Comparison of ENCODE assay signal across 16 cellular contexts in the genomic region with DNA sequence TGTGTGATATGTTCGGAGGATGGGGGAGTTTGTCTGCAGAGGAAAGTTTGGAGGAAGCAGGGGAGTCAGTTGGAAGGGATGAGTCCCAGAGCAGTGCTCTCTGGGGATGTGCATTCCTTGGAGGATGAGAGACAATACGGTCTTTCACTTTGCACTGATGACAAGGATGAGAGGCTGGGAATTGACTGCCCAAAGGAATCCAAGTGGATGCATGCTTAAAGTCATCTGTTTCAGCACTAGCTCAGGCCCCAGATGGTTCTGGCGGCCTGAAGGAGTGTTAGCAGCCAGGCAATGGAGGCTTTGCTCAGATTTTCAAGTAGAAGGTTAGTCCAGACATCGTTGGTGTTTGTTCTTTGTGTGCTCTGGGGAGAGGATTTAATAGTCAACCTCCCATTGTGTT.
DNase-seq lines count a peak whose midpoint lies in the region; ATAC-seq and TF ChIP-seq lines count a peak whose summit lies in the region.
"Had no signal": no experiment of that assay in that cellular context is flagged by ENCODE, and none has a peak within 500 bp of the region (broad histone marks: within the 10 kb centered on the region; RNA-seq: fewer than 3 reads in every experiment).

No MANE protein-coding gene starts in this region.

- ATAC-seq in stimulated activated naive CD8-positive, alpha-beta T cell treated with anti-CD3 and anti-CD28 coated beads, Interleukin-15, amount 100 ng/mL, for 72 hours = no peak

- H3K4me1 ChIP-seq in mammary epithelial cell (ENCODE audit: insufficient read depth, low read length) (peaks cover 45% of the 10 kb centered on the region), subcutaneous abdominal adipose tissue (ENCODE audit: control insufficient read depth in 5 of 5, insufficient read depth in 5 of 5, low read length in 5 of 5) (peaks cover 5 to 74% (median 70%) of the 10 kb centered on the region in 5 donors)

- BruUV-seq in mammary epithelial cell (replicated peaks; lab: Mats Ljungman, UMichigan) = no TSS peak

- H3K36me3 ChIP-seq in mammary epithelial cell (ENCODE audit: insufficient read depth, low read length) (peaks cover 16% of the 10 kb centered on the region), subcutaneous abdominal adipose tissue (ENCODE audit: control insufficient read depth in 5 of 5, insufficient read depth in 5 of 5, low read length in 5 of 5) (peaks cover 7 to 12% (median 10%) of the 10 kb centered on the region in 5 donors), H7 (replicated peaks; ENCODE audit: control insufficient read depth, insufficient read depth, low read length) (no peaks in the 10 kb centered on the region)

- dilution Hi-C loops in mammary epithelial cell (cut with HindIII; ENCODE audit: low sequenced_read_pairs) = loop anchor here (5.0 kb wide), 1 partner anchor 78 kb away; no protein-coding TSS in a partner anchor

- CTCF ChIA-PET in mammary epithelial cell (lab: Charles Lee; ENCODE audit: low non-redundant PET) = no interaction called here

- no peak overlapping the region for H2AFZ ChIP-seq in mammary epithelial cell (ENCODE audit: low read depth, low read length)

- 28% methylated on average over 3 of the region's 4 CpGs for WGBS in mammary epithelial cell (ENCODE audit: low coverage, missing lambda C conversion rate)

- no peaks in the 10 kb centered on the region for H3K4me1 Mint-ChIP-seq in HFFc6 (ENCODE audit: low read depth)
- H3K4me1 Mint-ChIP-seq in stimulated activated naive CD8-positive, alpha-beta T cell treated with anti-CD3 and anti-CD28 coated beads, Interleukin-15, amount 100 ng/mL, for 72 hours = no peaks in the 10 kb centered on the region
- H3K4me1 Mint-ChIP-seq: activated CD4-positive, alpha-beta T cell treated with anti-CD3 and anti-CD28 coated beads, Interleukin-2, amount 10 ng/mL, durations not matched to agents 24 days and 14 days; CD4-positive, alpha-beta memory T cell had no signal

- H3K4me2 ChIP-seq in mammary epithelial cell (ENCODE audit: insufficient read depth, low read depth, low read length) = no peak overlapping the region

- H3K4me3 ChIP-seq in mammary epithelial cell (replicated peaks in 1 of 3; ENCODE audit: insufficient read depth in 1 of 3, low read depth in 2 of 3, low read length in 3 of 3) (no peak overlapping the region), subcutaneous abdominal adipose tissue (ENCODE audit: low read depth in 1 of 5, low read length in 5 of 5) (peak overlapping the region in 1 of 5 donors; percentile 6), H7 (ENCODE audit: insufficient read depth, low read depth, low read length) (no peak overlapping the region)
- H3K4me3 ChIP-seq: mucosa of descending colon, skin epidermis had no signal

- no peak overlapping the region for H3K27ac Mint-ChIP-seq in HFFc6
- H3K27ac Mint-ChIP-seq in stimulated activated naive CD8-positive, alpha-beta T cell treated with anti-CD3 and anti-CD28 coated beads, Interleukin-15, amount 100 ng/mL, for 72 hours = no peak overlapping the region
- H3K27ac Mint-ChIP-seq: activated CD4-positive, alpha-beta T cell treated with anti-CD3 and anti-CD28 coated beads, Interleukin-2, amount 10 ng/mL, durations not matched to agents 24 days and 14 days; CD4-positive, alpha-beta memory T cell had no signal

- peaks cover 17% of the 10 kb centered on the region for H3K36me3 Mint-ChIP-seq in HFFc6 (ENCODE audit: low read depth)
- H3K36me3 Mint-ChIP-seq: CD4-positive, alpha-beta memory T cell had no signal

- 0 out of 2 replicates have a peak, but pooled peaks cover 4% of the 10 kb centered on the region for H3K9me3 Mint-ChIP-seq in HFFc6
- no peaks in the 10 kb centered on the region for H3K9me3 Mint-ChIP-seq in stimulated activated naive CD8-positive, alpha-beta T cell treated with anti-CD3 and anti-CD28 coated beads, Interleukin-15, amount 100 ng/mL, for 72 hours
- H3K9me3 Mint-ChIP-seq: activated CD4-positive, alpha-beta T cell treated with anti-CD3 and anti-CD28 coated beads, Interleukin-2, amount 10 ng/mL, durations not matched to agents 24 days and 14 days; CD4-positive, alpha-beta memory T cell had no signal

- peak; percentile 43 for DNase-seq in HFFc6
- no peak for DNase-seq in mammary epithelial cell
- peak; percentile 18 for DNase-seq in iPS-NIHi7 (ENCODE audit: extremely low spot score)
- no peak for DNase-seq in stimulated activated naive CD8-positive, alpha-beta T cell treated with anti-CD3 and anti-CD28 coated beads, Interleukin-15, amount 100 ng/mL, for 72 hours
- no peak for DNase-seq in SW480 (ENCODE audit: low spot score)
- no peak for DNase-seq in H7
- no peak for DNase-seq in GM13976 (ENCODE audit: low spot score)
- DNase-seq: activated CD4-positive, alpha-beta T cell treated with anti-CD3 and anti-CD28 coated beads, Interleukin-2, amount 10 ng/mL, durations not matched to agents 24 days and 14 days; activated gamma-delta T cell treated with Interleukin-2 at 50 U/mL for 16 hours; CD4-positive, alpha-beta memory T cell; glutamatergic neuron; GOT3; NCI-H146 had no signal

- no peaks in the 10 kb centered on the region for H4K20me1 ChIP-seq in mammary epithelial cell (ENCODE audit: insufficient read depth, low read length)

- H3K9ac ChIP-seq in mammary epithelial cell (ENCODE audit: insufficient read depth, low read length) = no peak overlapping the region
- peak overlapping the region in 1 of 5 donors; percentile 2 for H3K9ac ChIP-seq in subcutaneous abdominal adipose tissue (ENCODE audit: low read length in 5 of 5)

- no peaks in the 10 kb centered on the region for H3K9me3 ChIP-seq in mammary epithelial cell (replicated peaks; ENCODE audit: insufficient read depth, low read length)
- no peaks in the 10 kb centered on the region for H3K9me3 ChIP-seq in subcutaneous abdominal adipose tissue (ENCODE audit: control insufficient read depth in 5 of 5, low read length in 5 of 5)
- H3K9me3 ChIP-seq: mucosa of descending colon had no signal

- peaks cover 15% of the 10 kb centered on the region for H3K27me3 Mint-ChIP-seq in HFFc6 (ENCODE audit: insufficient read depth)
- H3K27me3 Mint-ChIP-seq in stimulated activated naive CD8-positive, alpha-beta T cell treated with anti-CD3 and anti-CD28 coated beads, Interleukin-15, amount 100 ng/mL, for 72 hours = no peaks in the 10 kb centered on the region
- H3K27me3 Mint-ChIP-seq: activated CD4-positive, alpha-beta T cell treated with anti-CD3 and anti-CD28 coated beads, Interleukin-2, amount 10 ng/mL, durations not matched to agents 24 days and 14 days; CD4-positive, alpha-beta memory T cell had no signal

- intact Hi-C loops in mammary epithelial cell (cut with micrococcal nuclease) = no loop called here

- H3K79me2 ChIP-seq in mammary epithelial cell (ENCODE audit: insufficient read depth, low read length) = peaks cover 82% of the 10 kb centered on the region

- H3K4me3 Mint-ChIP-seq in HFFc6 = no peak overlapping the region
- no peak overlapping the region for H3K4me3 Mint-ChIP-seq in stimulated activated naive CD8-positive, alpha-beta T cell treated with anti-CD3 and anti-CD28 coated beads, Interleukin-15, amount 100 ng/mL, for 72 hours
- H3K4me3 Mint-ChIP-seq: activated CD4-positive, alpha-beta T cell treated with anti-CD3 and anti-CD28 coated beads, Interleukin-2, amount 10 ng/mL, durations not matched to agents 24 days and 14 days; CD4-positive, alpha-beta memory T cell had no signal

- H3K27ac ChIP-seq in mammary epithelial cell (ENCODE audit: insufficient read depth, low read depth, low read length) (peak overlapping the region; percentile 60), subcutaneous abdominal adipose tissue (ENCODE audit: low read depth, low read length) (peak overlapping the region; percentile 83)

- in situ Hi-C loops in mammary epithelial cell (cut with MboI; ENCODE audit: low sequenced_read_pairs in 2 of 2) (loop anchor here (10.0 kb wide), 2 partner anchors 91 to 101 kb away; a partner anchor contains a TSS), GM13976 (cut with MboI; ENCODE audit: low sequenced_read_pairs, unreplicated experiment) (no loop called here)

- H3K27me3 ChIP-seq in mammary epithelial cell (ENCODE audit: insufficient read depth, low read length) = no peaks in the 10 kb centered on the region
- no peaks in the 10 kb centered on the region for H3K27me3 ChIP-seq in subcutaneous abdominal adipose tissue (ENCODE audit: control insufficient read depth in 5 of 5, insufficient read depth in 4 of 5, low read length in 5 of 5)
- H3K27me3 ChIP-seq in H7 (ENCODE audit: control insufficient read depth, insufficient read depth, low read length) = no peaks in the 10 kb centered on the region

- TF ChIP-seq CTCF in HFFc6 (IDR thresholded peaks at IDR 0.05) (no peak), mammary epithelial cell (conservative IDR thresholded peaks at IDR 0.05 in 1 of 2, IDR thresholded peaks at IDR 0.05 in 1 of 2; ENCODE audit: extremely low read depth in 1 of 2, insufficient read depth in 1 of 2, low read depth in 1 of 2, low read length in 2 of 2) (no peak), GM13976 (IDR thresholded peaks at IDR 0.05; ENCODE audit: borderline replicate concordance, control extremely low read depth, extremely low read depth, insufficient read depth, missing control alignments) (no peak)

Comparison
In these comparisons a context has a peak if more than half of its experiments do, and no peak if none do; other contexts are left out.
1. DNase-seq: peak in HFFc6 (single experiment) and iPS-NIHi7 (single experiment); none in mammary epithelial cell (single experiment), stimulated activated naive CD8-positive, alpha-beta T cell treated with anti-CD3 and anti-CD28 coated beads, Interleukin-15, amount 100 ng/mL, for 72 hours (0 of 2), SW480 (single experiment), H7 (single experiment) and GM13976 (single experiment).